18 cellular contexts compared by ENCODE assay signal in the genomic region with DNA sequence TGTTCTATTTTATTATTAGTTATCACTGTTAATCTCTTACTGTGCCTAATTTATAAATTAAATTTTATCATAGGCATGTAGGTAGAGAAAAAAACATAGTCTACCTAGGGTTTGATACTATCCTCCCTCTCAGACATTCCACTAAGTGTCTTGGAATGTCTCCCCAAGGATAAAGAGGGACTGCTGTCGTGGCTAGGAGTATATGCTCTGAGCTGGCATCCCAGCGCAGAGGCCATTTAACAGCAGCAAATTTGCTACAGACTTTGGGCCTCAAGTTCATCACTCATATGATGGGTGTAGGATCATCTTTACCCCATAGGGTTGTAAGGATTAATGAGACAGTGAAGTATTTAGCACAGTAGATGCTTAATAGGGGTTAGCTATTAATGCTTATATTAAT. TPM values are rescaled to one million over a fixed set of nuclear protein-coding genes. Genes with fewer than 3 reads are reported as not detected.
A peak's percentile ranks its signal among the peaks of the same experiment; 100 is the strongest.
DNase-seq lines count a peak whose midpoint lies in the region; ATAC-seq and TF ChIP-seq lines count a peak whose summit lies in the region.
"Had no signal": no experiment of that assay in that cellular context is flagged by ENCODE, and none has a peak within 500 bp of the region (broad histone marks: within the 10 kb centered on the region; RNA-seq: fewer than 3 reads in every experiment).

No MANE protein-coding gene starts in this region.

- H2AK5ac ChIP-seq in IMR-90 (ENCODE audit: low read depth, low read length), result no peak overlapping the region

- DNase-seq in IMR-90, result no peak
- DNase-seq in astrocyte of the hippocampus (ENCODE audit: low read depth, low spot score), result peak; percentile 33
- no peak for DNase-seq in neural progenitor cell (ENCODE audit: low spot score)
- no peak for DNase-seq in transverse colon
- DNase-seq in effector memory CD8-positive, alpha-beta T cell, result no peak
- DNase-seq: activated CD8-positive, alpha-beta memory T cell treated with anti-CD3 and anti-CD28 coated beads for 24 hours; activated naive CD8-positive, alpha-beta T cell treated with anti-CD3 and anti-CD28 coated beads, Interleukin-2, amount 10 ng/mL, durations not matched to agents 7 days and 5 days; DMS 273 treated with DMSO at 0.1 percent for 48 hours; erythroblast; glutamatergic neuron; Kasumi-1; naive thymus-derived CD4-positive, alpha-beta T cell; NCI-H1105 treated with DMSO at 0.1 percent for 48 hours; stimulated activated naive CD4-positive, alpha-beta T cell had no signal

- H3K4ac ChIP-seq in IMR-90 (ENCODE audit: low read depth, low read length), result peak overlapping the region; percentile 46; the same call in 1 of the 2 replicates

- POLR2A ChIA-PET in IMR-90 (lab: Charles Lee; ENCODE audit: unreplicated experiment), result no interaction called here

- H3K27ac ChIP-seq in IMR-90 (ENCODE audit: insufficient read depth, low read length) (no peak overlapping the region), neural progenitor cell (no peak overlapping the region), transverse colon (peak overlapping the region; percentile 67 to 85 (median 80))

- H4K5ac ChIP-seq in IMR-90 (ENCODE audit: low read depth, low read length), result no peak overlapping the region

- H3K4me3 Mint-ChIP-seq in neural progenitor cell, result no peak overlapping the region
- H3K4me3 Mint-ChIP-seq in effector memory CD8-positive, alpha-beta T cell, result no peak overlapping the region
- H3K4me3 Mint-ChIP-seq: activated naive CD8-positive, alpha-beta T cell treated with anti-CD3 and anti-CD28 coated beads, Interleukin-2, amount 10 ng/mL, durations not matched to agents 7 days and 5 days; naive thymus-derived CD4-positive, alpha-beta T cell; T-helper 2 cell treated with Interferon-gamma antibody and Interleukin-4, amounts not matched to agents 5 μg/mL and 100 μg/mL, for 36 hours had no signal

- peaks cover 36% of the 10 kb centered on the region for H3F3A ChIP-seq in neural progenitor cell (ENCODE audit: low read depth)

- in situ Hi-C loops in IMR-90 (cut with MboI; ENCODE audit: low sequenced_read_pairs) (no loop called here), transverse colon (cut with MboI; ENCODE audit: low pct_ligation_motif_present in 1 of 4, low pct_unique_long_range_greater_than_20kb in 1 of 4, low sequenced_read_pairs in 3 of 4) (no loop called here)

- H3K36me3 ChIP-seq in IMR-90 (ENCODE audit: control insufficient read depth, insufficient read depth, low read length), result no peaks in the 10 kb centered on the region
- H3K36me3 ChIP-seq in neural progenitor cell, result no peaks in the 10 kb centered on the region
- H3K36me3 ChIP-seq in transverse colon, result no peaks in the 10 kb centered on the region

- WGBS in IMR-90 (ENCODE audit: extremely low coverage in 2 of 2, insufficient read length in 1 of 2), 2 experiments, result no CpG with 5 or more reads among the region's 2 CpGs
- 87 to 100% methylated on average over 2 of the region's 2 CpGs for WGBS in transverse colon (ENCODE audit: low coverage in 1 of 2), 2 donors

- ATAC-seq in IMR-90 (ENCODE audit: low read depth) (no peak), GM21515 (IDR thresholded peaks at IDR 0.05; ENCODE audit: unreplicated experiment) (no peak), HG02642 (IDR thresholded peaks at IDR 0.05; ENCODE audit: poor library complexity, unreplicated experiment) (no peak)
- no peak for ATAC-seq in effector memory CD8-positive, alpha-beta T cell (replicated peaks)
- ATAC-seq: activated CD4-positive, CD25-positive, alpha-beta regulatory T cell treated with anti-CD3 and anti-CD28 coated beads, Interleukin-2, amount 50 U/mL, for 24 hours; naive thymus-derived CD4-positive, alpha-beta T cell had no signal

- H3K36me3 Mint-ChIP-seq in neural progenitor cell, result no peaks in the 10 kb centered on the region
- peaks cover 2% of the 10 kb centered on the region for H3K36me3 Mint-ChIP-seq in effector memory CD8-positive, alpha-beta T cell (ENCODE audit: insufficient read depth)
- H3K36me3 Mint-ChIP-seq: activated naive CD8-positive, alpha-beta T cell treated with anti-CD3 and anti-CD28 coated beads, Interleukin-2, amount 10 ng/mL, durations not matched to agents 7 days and 5 days; naive thymus-derived CD4-positive, alpha-beta T cell had no signal

- peaks cover 50 to 83% of the 10 kb centered on the region in 2 experiments for H3K79me1 ChIP-seq in IMR-90 (ENCODE audit: low read depth in 1 of 2, low read length in 2 of 2)

- no peak overlapping the region for H4K8ac ChIP-seq in IMR-90 (ENCODE audit: low read depth in 2 of 2, low read length in 2 of 2)

- H4K20me1 ChIP-seq in IMR-90 (ENCODE audit: insufficient read depth, low read length) (peaks cover 31% of the 10 kb centered on the region), neural progenitor cell (ENCODE audit: low read depth) (peaks cover 26% of the 10 kb centered on the region)

- peaks cover 19% of the 10 kb centered on the region for H3K4me1 ChIP-seq in IMR-90 (ENCODE audit: control insufficient read depth, insufficient read depth, low read length)
- peaks cover 57% of the 10 kb centered on the region for H3K4me1 ChIP-seq in neural progenitor cell
- peaks cover 16 to 55% (median 35%) of the 10 kb centered on the region in 4 donors for H3K4me1 ChIP-seq in transverse colon

- no peak overlapping the region for H2AK9ac ChIP-seq in IMR-90 (replicated peaks; ENCODE audit: low read depth, low read length, poor library complexity)

- intact Hi-C loops in IMR-90 (cut with micrococcal nuclease), result no loop called here
- intact Hi-C loops in transverse colon (cut with DNase I; ENCODE audit: low total_unique reads), result no loop called here

- no peaks in the 10 kb centered on the region for H3K9me3 ChIP-seq in IMR-90 (ENCODE audit: control insufficient read depth, insufficient read depth, low read length)
- no peaks in the 10 kb centered on the region for H3K9me3 ChIP-seq in neural progenitor cell (ENCODE audit: low read depth)
- H3K9me3 ChIP-seq in transverse colon, result no peaks in the 10 kb centered on the region

- H3K4me3 ChIP-seq in IMR-90 (ENCODE audit: insufficient read depth, low read depth, low read length) (no peak overlapping the region), neural progenitor cell (no peak overlapping the region), transverse colon (no peak overlapping the region)

- H3K27ac Mint-ChIP-seq in neural progenitor cell, result no peak overlapping the region
- no peak overlapping the region for H3K27ac Mint-ChIP-seq in effector memory CD8-positive, alpha-beta T cell
- H3K27ac Mint-ChIP-seq: activated naive CD8-positive, alpha-beta T cell treated with anti-CD3 and anti-CD28 coated beads, Interleukin-2, amount 10 ng/mL, durations not matched to agents 7 days and 5 days; naive thymus-derived CD4-positive, alpha-beta T cell; T-helper 2 cell treated with Interferon-gamma antibody and Interleukin-4, amounts not matched to agents 5 μg/mL and 100 μg/mL, for 36 hours had no signal

- H3K23ac ChIP-seq in IMR-90 (ENCODE audit: low read depth, low read length), result no peak overlapping the region

- TF ChIP-seq EP300 in transverse colon (IDR thresholded peaks at IDR 0.05; ENCODE audit: low read depth), result no peak

- H3K9ac ChIP-seq in IMR-90 (ENCODE audit: low read depth, low read length) (no peak overlapping the region), neural progenitor cell (no peak overlapping the region)

- H3K4me1 Mint-ChIP-seq in neural progenitor cell, result peaks cover 68% of the 10 kb centered on the region
- no peaks in the 10 kb centered on the region for H3K4me1 Mint-ChIP-seq in effector memory CD8-positive, alpha-beta T cell (ENCODE audit: low read depth in 2 of 2)
- H3K4me1 Mint-ChIP-seq: activated naive CD8-positive, alpha-beta T cell treated with anti-CD3 and anti-CD28 coated beads, Interleukin-2, amount 10 ng/mL, durations not matched to agents 7 days and 5 days had no signal

- H3K27me3 ChIP-seq in IMR-90 (ENCODE audit: control insufficient read depth, insufficient read depth, low read length), result no peaks in the 10 kb centered on the region
- no peaks in the 10 kb centered on the region for H3K27me3 ChIP-seq in neural progenitor cell
- H3K27me3 ChIP-seq in transverse colon, result no peaks in the 10 kb centered on the region

- CTCF ChIA-PET in IMR-90 (lab: Yijun Ruan, JAX), result no interaction called here

- TF ChIP-seq POLR2A in IMR-90 (IDR thresholded peaks at IDR 0.05; ENCODE audit: low read depth, low read length) (no peak), transverse colon (IDR thresholded peaks at IDR 0.05) (no peak)

- H3K79me2 ChIP-seq in neural progenitor cell (ENCODE audit: low read depth), result no peaks in the 10 kb centered on the region

- no peak overlapping the region for H2AFZ ChIP-seq in IMR-90 (replicated peaks; ENCODE audit: low read length, poor library complexity)
- no peak overlapping the region for H2AFZ ChIP-seq in neural progenitor cell (replicated peaks)

- no peaks in the 10 kb centered on the region for H3K9me3 Mint-ChIP-seq in neural progenitor cell
- peaks cover 0 to under 1% of the 10 kb centered on the region in 2 donors for H3K9me3 Mint-ChIP-seq in effector memory CD8-positive, alpha-beta T cell
- H3K9me3 Mint-ChIP-seq: activated naive CD8-positive, alpha-beta T cell treated with anti-CD3 and anti-CD28 coated beads, Interleukin-2, amount 10 ng/mL, durations not matched to agents 7 days and 5 days; naive thymus-derived CD4-positive, alpha-beta T cell; T-helper 2 cell treated with Interferon-gamma antibody and Interleukin-4, amounts not matched to agents 5 μg/mL and 100 μg/mL, for 36 hours had no signal

- no peak overlapping the region for H2BK15ac ChIP-seq in IMR-90 (ENCODE audit: low read depth, low read length)

- H3K56ac ChIP-seq in IMR-90 (ENCODE audit: extremely low read depth, insufficient read depth, low read length), result no peak overlapping the region

- H3K14ac ChIP-seq in IMR-90 (replicated peaks; ENCODE audit: low read depth, low read length), result no peak overlapping the region

- H3K4me2 ChIP-seq in IMR-90 (ENCODE audit: low read depth, low read length) (no peak overlapping the region), neural progenitor cell (peak overlapping the region; percentile 29)

- no peak overlapping the region for H3K18ac ChIP-seq in IMR-90 (ENCODE audit: low read depth, low read length)

- dilution Hi-C loops in IMR-90 (cut with HindIII; ENCODE audit: low sequenced_read_pairs, unreplicated experiment), result no loop called here

- H2BK120ac ChIP-seq in IMR-90 (ENCODE audit: low read depth, low read length), result no peak overlapping the region

- H2BK20ac ChIP-seq in IMR-90 (ENCODE audit: low read depth, low read length), result no peak overlapping the region

- TF ChIP-seq CTCF in IMR-90 (conservative IDR thresholded peaks at IDR 0.05; ENCODE audit: low read depth, low read length), result no peak
- no peak for TF ChIP-seq CTCF in neural progenitor cell (IDR thresholded peaks at IDR 0.05)
- no peak for TF ChIP-seq CTCF in transverse colon (IDR thresholded peaks at IDR 0.05)

- TF ChIP-seq RAD21 in IMR-90 (IDR thresholded peaks at IDR 0.05; ENCODE audit: low read length), result no peak

- no TSS peak for BruUV-seq in IMR-90 (replicated peaks; lab: Mats Ljungman, UMichigan)

- no peak overlapping the region for H2BK5ac ChIP-seq in IMR-90 (ENCODE audit: low read depth, low read length, poor library complexity, severe bottlenecking)

- H3K27me3 Mint-ChIP-seq in neural progenitor cell (ENCODE audit: insufficient read depth, low read depth), result peaks cover 5% of the 10 kb centered on the region
- H3K27me3 Mint-ChIP-seq in effector memory CD8-positive, alpha-beta T cell, result no peaks in the 10 kb centered on the region
- H3K27me3 Mint-ChIP-seq: naive thymus-derived CD4-positive, alpha-beta T cell had no signal

- H3K9me1 ChIP-seq in IMR-90 (ENCODE audit: insufficient read depth, low read length), result peaks cover 16% of the 10 kb centered on the region

- no peak overlapping the region for H4K91ac ChIP-seq in IMR-90 (ENCODE audit: insufficient read depth, low read depth, low read length)

RNA-seq across cellular contexts. Expression of gene ZFHX3, which starts 56.7 kb away (rescaled TPM):
- total RNA-seq in IMR-90 (2012; rRNA removed) (1.4 and 2.2 TPM in 2 replicates), neural progenitor cell (ENCODE audit: low replicate concordance) (1.5 and 2.4 TPM in 2 replicates), transverse colon (10 to 100 TPM; 12.3 to 23.7 (median 15.3) TPM)
- polyA plus RNA-seq in IMR-90 (2012; rRNA removed), result 1.7 and 2.0 TPM in 2 replicates
- polyA plus RNA-seq in IMR-90 (2012; cell fraction: cytosol; rRNA removed), result 0.78 and 1.1 TPM in 2 replicates
- polyA plus RNA-seq in IMR-90 (2012; cell fraction: nucleus; rRNA removed; ENCODE audit: low replicate concordance), result 1.9 and 2.8 TPM in 2 replicates

Comparison
In these comparisons a context has a peak if more than half of its experiments do, and no peak if none do; other contexts are left out.
1. H3K27ac ChIP-seq: peak in transverse colon (4 of 4); none in IMR-90 (single experiment) and neural progenitor cell (single experiment).